In the genomic region with DNA sequence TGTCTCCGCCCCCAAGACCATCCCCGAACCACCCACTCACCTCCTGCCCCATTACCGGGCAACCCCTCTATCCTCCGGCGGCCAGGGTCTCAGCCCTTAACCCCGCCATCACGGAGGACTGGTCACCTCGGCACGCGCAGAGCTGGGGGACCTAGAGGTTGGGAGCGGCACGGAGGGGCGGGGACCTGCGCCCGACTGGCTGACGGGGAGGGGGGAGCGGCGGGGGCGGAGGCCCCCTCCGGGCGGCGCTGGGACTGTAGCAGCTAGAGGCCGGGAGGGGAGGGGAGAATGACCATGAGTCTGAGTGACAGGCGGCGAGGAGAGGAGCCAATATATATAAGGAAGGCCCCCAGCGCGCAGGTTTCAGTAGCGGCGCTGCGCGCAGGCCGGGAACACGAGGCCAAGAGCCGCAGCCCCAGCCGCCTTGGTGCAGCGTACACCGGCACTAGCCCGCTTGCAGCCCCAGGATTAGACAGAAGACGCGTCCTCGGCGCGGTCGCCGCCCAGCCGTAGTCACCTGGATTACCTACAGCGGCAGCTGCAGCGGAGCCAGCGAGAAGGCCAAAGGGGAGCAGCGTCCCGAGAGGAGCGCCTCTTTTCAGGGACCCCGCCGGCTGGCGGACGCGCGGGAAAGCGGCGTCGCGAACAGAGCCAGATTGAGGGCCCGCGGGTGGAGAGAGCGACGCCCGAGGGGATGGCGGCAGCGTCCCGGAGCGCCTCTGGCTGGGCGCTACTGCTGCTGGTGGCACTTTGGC, we compare ENCODE assay signal across 8 cellular contexts. TPM values are rescaled to one million over a fixed set of nuclear protein-coding genes. Genes with fewer than 3 reads are reported as not detected.
DNase-seq lines count a peak whose midpoint lies in the region; ATAC-seq and TF ChIP-seq lines count a peak whose summit lies in the region.

A gene (plus strand): TSS at position 366 of the 755 bp plus-strand sequence. CDS start 329 bp downstream, at position 695.

- H4K20me1 ChIP-seq in GM23338 (replicated peaks; ENCODE audit: insufficient read depth) = peaks cover 16% of the 10 kb centered on the region; the same call in 1 of the 2 replicates

- peaks cover 19% of the 10 kb centered on the region for H3F3A ChIP-seq in GM23338 (replicated peaks; ENCODE audit: low read depth)

- H3K9me2 ChIP-seq in GM23338 (ENCODE audit: insufficient read depth) = no peaks in the 10 kb centered on the region

- no peak within 1 kb of the TSS; the same call in 1 of the 2 replicates for H3K27ac Mint-ChIP-seq in GM23338
- H3K27ac Mint-ChIP-seq in activated T-cell treated with anti-CD3 and anti-CD28 coated beads, Interleukin-2, amount 50 U/mL, for 24 hours = no peak within 1 kb of the TSS

- H3K27ac ChIP-seq in GM23338 (ENCODE audit: low read depth) = no peak within 1 kb of the TSS

- H3K27me3 ChIP-seq in GM23338 (ENCODE audit: insufficient read depth) = peaks cover 96% of the 10 kb centered on the region

- H3K4me2 ChIP-seq in GM23338 = peak within 1 kb of the TSS; percentile 99

- H3K4me1 Mint-ChIP-seq in GM23338 = peaks cover 41% of the 10 kb centered on the region
- peaks cover 46% of the 10 kb centered on the region for H3K4me1 Mint-ChIP-seq in activated T-cell treated with anti-CD3 and anti-CD28 coated beads, Interleukin-2, amount 50 U/mL, for 24 hours (ENCODE audit: low read depth)

- peak within 1 kb of the TSS; percentile 78 for H3K4me3 Mint-ChIP-seq in GM23338
- H3K4me3 Mint-ChIP-seq in activated T-cell treated with anti-CD3 and anti-CD28 coated beads, Interleukin-2, amount 50 U/mL, for 24 hours = peak within 1 kb of the TSS; percentile 66

- H2AFZ ChIP-seq in GM23338 = peak within 1 kb of the TSS; percentile 99

- ATAC-seq in GM23338 (peak; percentile 21), omental fat pad (ENCODE audit: low FRiP score) (peak; percentile 52), GM18498 (IDR thresholded peaks at IDR 0.05; ENCODE audit: unreplicated experiment) (no peak)

- DNase-seq in AG20443 (ENCODE audit: low spot score) = peak; percentile 45
- peak; percentile 92 for DNase-seq in GM23338 (ENCODE audit: low spot score)
- DNase-seq in NCI-H460 (ENCODE audit: extremely low read depth, low read depth) = peak; percentile 34
- DNase-seq in activated T-cell treated with anti-CD3 and anti-CD28 coated beads, Interleukin-2, amount 50 U/mL, for 24 hours = peak; percentile 67
- DNase-seq in foreskin fibroblast = peak; percentile 59 to 67
- DNase-seq in omental fat pad (ENCODE audit: low spot score) = no peak
- DNase-seq in inferior parietal cortex (ENCODE audit: extremely low spot score) = no peak

- TF ChIP-seq CTCF in GM23338 (conservative IDR thresholded peaks at IDR 0.05; ENCODE audit: low read depth in 2 of 2) (no peak), foreskin fibroblast (IDR thresholded peaks at IDR 0.05; ENCODE audit: low read depth, low read length) (no peak), omental fat pad (IDR thresholded peaks at IDR 0.05) (no peak)

- peaks cover 23% of the 10 kb centered on the region for H3K4me1 ChIP-seq in GM23338 (ENCODE audit: insufficient read depth)

- H3K4me3 ChIP-seq in GM23338 = peak within 1 kb of the TSS; percentile 88
- H3K4me3 ChIP-seq in foreskin fibroblast (ENCODE audit: low read depth in 1 of 2, low read length in 2 of 2) = peak within 1 kb of the TSS; percentile 57 to 58

- H3K27me3 Mint-ChIP-seq in GM23338 (ENCODE audit: insufficient read depth, low read depth, poor library complexity) = peaks cover 99% of the 10 kb centered on the region
- peaks cover 86% of the 10 kb centered on the region for H3K27me3 Mint-ChIP-seq in activated T-cell treated with anti-CD3 and anti-CD28 coated beads, Interleukin-2, amount 50 U/mL, for 24 hours

- H3K9me3 Mint-ChIP-seq in GM23338 = no peaks in the 10 kb centered on the region; the same call in 2 of the 3 replicates
- H3K9me3 Mint-ChIP-seq in activated T-cell treated with anti-CD3 and anti-CD28 coated beads, Interleukin-2, amount 50 U/mL, for 24 hours = no peaks in the 10 kb centered on the region

- no peaks in the 10 kb centered on the region for H3K79me2 ChIP-seq in GM23338 (replicated peaks; ENCODE audit: insufficient read depth)

- no peaks in the 10 kb centered on the region; the same call in 2 of the 3 replicates for H3K36me3 Mint-ChIP-seq in GM23338 (ENCODE audit: low read depth)
- no peaks in the 10 kb centered on the region for H3K36me3 Mint-ChIP-seq in activated T-cell treated with anti-CD3 and anti-CD28 coated beads, Interleukin-2, amount 50 U/mL, for 24 hours (ENCODE audit: low read depth)

- H3K36me3 ChIP-seq in GM23338 (ENCODE audit: insufficient read depth) = no peaks in the 10 kb centered on the region

TF ChIP-seq in GM23338, 12 proteins besides CTCF, POLR2A, EP300 and RAD21:
- peak; percentile 54 for TF ChIP-seq EZH2phosphoT487 (IDR thresholded peaks at IDR 0.05; ENCODE audit: unreplicated experiment)
- TF ChIP-seq EZH2 (IDR thresholded peaks at IDR 0.05; ENCODE audit: low read depth, unreplicated experiment) = peak; percentile 52
- TF ChIP-seq STAT1 (IDR thresholded peaks at IDR 0.05; ENCODE audit: unreplicated experiment) = no peak
- no peak for TF ChIP-seq ZNF114 (CRISPR knock-in tag; IDR thresholded peaks at IDR 0.05)
- no peak for TF ChIP-seq JUNB (IDR thresholded peaks at IDR 0.05; ENCODE audit: unreplicated experiment)
- peak; percentile 67 for TF ChIP-seq POLR2AphosphoS5 (IDR thresholded peaks at IDR 0.05; ENCODE audit: low read depth)

RNA-seq across cellular contexts. Expression of the gene that starts here (rescaled TPM):
- total RNA-seq in GM23338 (2014; rRNA removed; shearing (Covaris generic)) = 0.31 and 0.62 TPM in 2 replicates
- 0.64 and 0.99 TPM in 2 replicates for polyA plus RNA-seq in GM23338 (2016; fragmentation: Nextera tagmentation; extraction: Ambion mirVana)
- total RNA-seq in NCI-H460 (2014; rRNA removed; shearing (Covaris generic)) = 0.05 TPM in 1 of 2 replicates, not detected in the other
- polyA plus RNA-seq in NCI-H460 (2014; cell fraction: nucleus; rRNA removed) = 0.13 TPM in 1 of 2 replicates, not detected in the other
- total RNA-seq in omental fat pad = 10 to 100 TPM in 2 of 4 donors, 1 to 10 TPM in 2; 5.8 to 27.6 (median 10.1) TPM

Comparison
In these comparisons a context has a peak if more than half of its experiments do, and no peak if none do; other contexts are left out.
1. Peak in DNase-seq, ATAC-seq, H3K4me3 ChIP-seq and H3K4me2 ChIP-seq in GM23338; RNA of the gene not detected or under 1 TPM.
2. Peak in DNase-seq in NCI-H460; RNA of the gene not detected or under 1 TPM.
3. DNase-seq: peak in AG20443 (single experiment), activated T-cell treated with anti-CD3 and anti-CD28 coated beads, Interleukin-2, amount 50 U/mL, for 24 hours (single experiment) and foreskin fibroblast (2 of 2); none in omental fat pad (single experiment) and inferior parietal cortex (single experiment).